Comparison of ENCODE assay signal across 15 cellular contexts in genomic region chr10:100823194-100823593, GRCh38.
DNase-seq lines count a peak whose midpoint lies in the region; TF ChIP-seq lines count a peak whose summit lies in the region.
"Had no signal": no experiment of that assay in that cellular context is flagged by ENCODE, and none has a peak within 500 bp of the region (broad histone marks: within the 10 kb centered on the region; RNA-seq: fewer than 3 reads in every experiment).

No MANE protein-coding gene starts in this region.

- no peak for TF ChIP-seq CTCF in spleen (IDR thresholded peaks at IDR 0.05 in 8 of 11, conservative IDR thresholded peaks at IDR 0.05 in 3 of 11)

- intact Hi-C loops in spleen (cut with DNase I; ENCODE audit: low total_unique reads): no loop called here

- 54 to 67% (median 60%) methylated on average over 3 of the region's 3 CpGs for WGBS in spleen, 5 donors

- no peaks in the 10 kb centered on the region for H3K9me3 ChIP-seq in spleen
- H3K9me3 ChIP-seq: A549, BE2C had no signal

- H3K27ac ChIP-seq in epithelial cell of prostate: no peak overlapping the region
- H3K27ac ChIP-seq in spleen: no peak overlapping the region
- H3K27ac ChIP-seq: A549 had no signal

- H3K4me3 ChIP-seq in spleen: no peak overlapping the region
- H3K4me3 ChIP-seq: A549 had no signal

- H3K27me3 ChIP-seq in spleen (replicated peaks in 1 of 7): peaks cover 4 to 100% (median 53%) of the 10 kb centered on the region in 7 donors

- TF ChIP-seq POLR2A in spleen (IDR thresholded peaks at IDR 0.05): no peak

- no peaks in the 10 kb centered on the region for H3K36me3 ChIP-seq in spleen
- H3K36me3 ChIP-seq: BE2C had no signal

- peaks cover 8 to 28% (median 24%) of the 10 kb centered on the region in 6 donors for H3K4me1 ChIP-seq in spleen
- H3K4me1 ChIP-seq: BE2C had no signal

- peak; percentile 66 for DNase-seq in SW480 (ENCODE audit: low spot score)
- peak; percentile 12 for DNase-seq in epithelial cell of prostate (ENCODE audit: low read depth, low spot score)
- DNase-seq in kidney tubule cell (ENCODE audit: low spot score): peak; percentile 19
- no peak for DNase-seq in NAMALWA (ENCODE audit: low spot score)
- DNase-seq in spleen: no peak
- DNase-seq in T-helper 9 cell: no peak
- DNase-seq: BE2C; CD8-positive, alpha-beta T cell; COR-L47; DMS153; DMS79 treated with DMSO at 0.1 percent for 48 hours; EL; GOT3; H9 had no signal

Comparison
In these comparisons a context has a peak if more than half of its experiments do, and no peak if none do; other contexts are left out.
1. DNase-seq: peak in SW480 (single experiment), epithelial cell of prostate (single experiment) and kidney tubule cell (single experiment); none in NAMALWA (single experiment), spleen (single experiment) and T-helper 9 cell (single experiment).